ENCODE assay signal across 16 cellular contexts in the genomic region with DNA sequence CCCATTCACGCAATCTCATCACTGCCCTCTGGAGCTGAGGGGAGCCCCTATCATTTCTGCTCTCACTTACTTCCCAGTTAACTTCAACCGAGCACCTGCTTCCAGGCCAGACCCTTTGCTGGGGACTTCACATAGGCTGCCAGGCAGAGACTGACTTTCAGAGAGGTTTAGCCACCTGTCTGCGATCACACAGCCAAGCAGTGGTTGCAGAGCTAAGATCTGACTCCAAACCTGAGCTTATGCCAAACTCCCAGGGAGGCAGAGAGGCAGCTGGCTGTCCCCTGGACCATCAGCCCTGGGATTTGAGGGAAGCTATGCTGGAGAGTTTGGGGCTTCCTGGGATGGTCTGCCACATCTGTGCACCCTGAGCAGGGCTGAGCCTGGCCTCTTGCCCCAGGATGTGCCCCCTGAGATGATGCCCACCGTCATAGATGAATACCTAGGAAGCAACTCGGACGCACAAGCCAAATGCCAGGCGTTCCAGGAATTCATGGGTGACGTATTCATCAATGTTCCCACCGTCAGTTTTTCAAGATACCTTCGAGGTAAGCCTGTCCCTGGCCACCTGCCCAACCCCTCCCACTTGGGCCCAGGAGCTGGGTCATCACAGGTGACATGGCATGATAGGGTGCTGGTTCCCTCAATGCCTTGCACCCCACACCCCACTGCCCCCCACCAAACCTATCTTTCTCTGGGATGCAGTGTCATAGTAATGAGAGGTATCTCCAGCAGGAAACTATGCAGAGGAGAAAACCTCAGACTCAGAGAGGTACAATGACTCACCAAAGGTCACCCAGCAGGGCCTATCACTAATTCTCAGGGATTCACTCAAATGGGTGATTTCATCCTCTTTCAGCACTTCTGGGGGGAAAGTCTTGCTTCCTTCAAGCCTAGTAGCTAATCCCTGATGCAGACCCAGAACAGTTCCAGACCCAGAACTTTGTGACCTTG. TPM values are rescaled to one million over a fixed set of nuclear protein-coding genes. Genes with fewer than 3 reads are reported as not detected.
DNase-seq lines count a peak whose midpoint lies in the region; ATAC-seq, FAIRE-seq and TF ChIP-seq lines count a peak whose summit lies in the region.
"Had no signal": no experiment of that assay in that cellular context is flagged by ENCODE, and none has a peak within 500 bp of the region (broad histone marks: within the 10 kb centered on the region; RNA-seq: fewer than 3 reads in every experiment).

No MANE protein-coding gene starts in this region.

- no peak overlapping the region for H4K8ac ChIP-seq in H9 (replicated peaks; ENCODE audit: insufficient read length, low read depth, low read length)

- H3K9me3 ChIP-seq in H9 (ENCODE audit: control insufficient read depth, low read depth, low read length) = no peaks in the 10 kb centered on the region
- H3K9me3 ChIP-seq: lower lobe of right lung, ovary had no signal

- no peaks in the 10 kb centered on the region for H3K36me3 Mint-ChIP-seq in H9 (ENCODE audit: insufficient read depth in 1 of 3, low read depth in 3 of 3)
- H3K36me3 Mint-ChIP-seq: activated naive CD4-positive, alpha-beta T cell treated with anti-CD3 and anti-CD28 coated beads, Interleukin-2, amount 50 U/mL, for 24 hours had no signal

- H3K9ac ChIP-seq in H9 (ENCODE audit: extremely low read depth, insufficient read length, low read length) = no peak overlapping the region
- H3K9ac ChIP-seq: KMS-11 had no signal

- in situ Hi-C loops in GM13977 (cut with MboI; ENCODE audit: low pct_unique_long_range_greater_than_20kb, low sequenced_read_pairs, unreplicated experiment) = no loop called here

- no peaks in the 10 kb centered on the region; the same call in 1 of the 2 replicates for H3K4me1 ChIP-seq in H9 (ENCODE audit: insufficient read depth, low read length)
- H3K4me1 ChIP-seq: lower lobe of right lung had no signal

- no peak overlapping the region for H3K14ac ChIP-seq in H9 (ENCODE audit: insufficient read depth, low read length)

- H3K4me3 Mint-ChIP-seq in H9 = no peak overlapping the region
- H3K4me3 Mint-ChIP-seq: activated naive CD4-positive, alpha-beta T cell treated with anti-CD3 and anti-CD28 coated beads, Interleukin-2, amount 50 U/mL, for 24 hours had no signal

- FAIRE-seq in RCC 7860 (lab: Jason Lieb, UNC) = peak; percentile 86

- H3K4me1 Mint-ChIP-seq in H9 = peaks cover 8 to 10% of the 10 kb centered on the region in 2 experiments

- no peaks in the 10 kb centered on the region for H3K23me2 ChIP-seq in H9 (ENCODE audit: insufficient read length, low read depth, low read length, poor library complexity, severe bottlenecking)

- H4K91ac ChIP-seq in H9 (ENCODE audit: insufficient read length, low read depth, low read length) = no peak overlapping the region

- no peak overlapping the region for H3K27ac Mint-ChIP-seq in H9
- H3K27ac Mint-ChIP-seq: activated naive CD4-positive, alpha-beta T cell treated with anti-CD3 and anti-CD28 coated beads, Interleukin-2, amount 50 U/mL, for 24 hours had no signal

- H2AFZ ChIP-seq in H9 (ENCODE audit: low read length) = no peak overlapping the region

- DNase-seq in GM13977 (ENCODE audit: low spot score) = peak; percentile 6
- DNase-seq in RCC 7860 (ENCODE audit: low spot score) = peak; percentile 85
- DNase-seq in hepatic stellate cell (ENCODE audit: low spot score) = peak; percentile 54
- DNase-seq in DMS53 (lab: John Stamatoyannopoulos, UW) = no peak
- no peak for DNase-seq in H9
- DNase-seq: activated CD4-positive, alpha-beta T cell treated with anti-CD3 and anti-CD28 coated beads, Interleukin-2, amount 50 U/mL, for 4 hours; glutamatergic neuron; lower lobe of right lung; NCI-H2029; ovary; stimulated activated CD4-positive, alpha-beta T cell treated with anti-CD3 and anti-CD28 coated beads, Interleukin-15, amount 100 ng/mL, for 24 hours; T-helper 1 cell had no signal

- no peaks in the 10 kb centered on the region for H3K27me3 ChIP-seq in H9 (ENCODE audit: insufficient read depth, low read length)
- H3K27me3 ChIP-seq: ovary had no signal

- no peak overlapping the region for H3T11ph ChIP-seq in H9 (ENCODE audit: low read length)

- H2BK20ac ChIP-seq in H9 (ENCODE audit: low read depth, low read length, poor library complexity, severe bottlenecking) = no peak overlapping the region

- no peaks in the 10 kb centered on the region for H3K79me2 ChIP-seq in H9 (ENCODE audit: insufficient read depth, low read length)

- WGBS in H9 (ENCODE audit: extremely low coverage, insufficient read length, low lambda C conversion rate) = no CpG with 5 or more reads among the region's 10 CpGs

- no peak for ATAC-seq in HG02610 (IDR thresholded peaks at IDR 0.05; ENCODE audit: unreplicated experiment)
- ATAC-seq: lower lobe of right lung had no signal

- no peaks in the 10 kb centered on the region; a peak in 1 of 5 replicates for H3K9me3 Mint-ChIP-seq in H9
- H3K9me3 Mint-ChIP-seq: activated naive CD4-positive, alpha-beta T cell treated with anti-CD3 and anti-CD28 coated beads, Interleukin-2, amount 50 U/mL, for 24 hours had no signal

- no peak overlapping the region for H3K27ac ChIP-seq in H9 (ENCODE audit: insufficient read length, low read depth, low read length)
- H3K27ac ChIP-seq: KMS-11, lower lobe of right lung, ovary had no signal

- H2BK120ac ChIP-seq in H9 (ENCODE audit: low read depth, low read length, poor library complexity, severe bottlenecking) = no peak overlapping the region

- H2BK5ac ChIP-seq in H9 (ENCODE audit: insufficient read length, low read length) = no peak overlapping the region

- H3K4ac ChIP-seq in H9 (ENCODE audit: low read depth, low read length) = no peak overlapping the region

- TF ChIP-seq CTCF in GM13977 (IDR thresholded peaks at IDR 0.05; ENCODE audit: extremely low read depth, insufficient read depth, missing control alignments) (no peak), H9 (conservative IDR thresholded peaks at IDR 0.05) (no peak)

- no peaks in the 10 kb centered on the region for H3K79me1 ChIP-seq in H9 (ENCODE audit: insufficient read depth, low read depth, low read length, poor library complexity, severe bottlenecking)

- H2BK15ac ChIP-seq in H9 (ENCODE audit: low read depth, low read length) = no peak overlapping the region

- H3K23ac ChIP-seq in H9 (ENCODE audit: insufficient read length, low read depth, low read length) = no peak overlapping the region

- no peak overlapping the region for H3K56ac ChIP-seq in H9 (ENCODE audit: insufficient read length, low read depth, low read length)

- no peak overlapping the region for H2AK5ac ChIP-seq in H9 (ENCODE audit: insufficient read length, low read length)

- H4K5ac ChIP-seq in H9 (ENCODE audit: insufficient read length, low read depth, low read length) = no peak overlapping the region

- H2BK12ac ChIP-seq in H9 (ENCODE audit: insufficient read length, low read depth, low read length) = no peak overlapping the region

- no peaks in the 10 kb centered on the region for H4K20me1 ChIP-seq in H9 (ENCODE audit: control insufficient read depth, insufficient read depth, insufficient read length)

- H3K18ac ChIP-seq in H9 (ENCODE audit: insufficient read length, low read depth, low read length) = no peak overlapping the region

- H3K27me3 Mint-ChIP-seq in H9 (ENCODE audit: low read depth) = peaks cover 6% of the 10 kb centered on the region; the same call in 1 of the 2 replicates
- H3K27me3 Mint-ChIP-seq: activated naive CD4-positive, alpha-beta T cell treated with anti-CD3 and anti-CD28 coated beads, Interleukin-2, amount 50 U/mL, for 24 hours had no signal

- no peak overlapping the region for H3K4me2 ChIP-seq in H9 (ENCODE audit: insufficient read depth, insufficient read length, low read length)
- H3K4me2 ChIP-seq: KMS-11 had no signal

RNA-seq across cellular contexts. Expression of gene CES3, which starts 10.0 kb away (rescaled TPM):
- 3.4 and 3.7 TPM in 2 replicates for total RNA-seq in H9 (2021)

RNA-seq across cellular contexts. Expression of gene CES4A, which starts 17.3 kb away (rescaled TPM):
- total RNA-seq in H9 (2021) = 1.8 and 1.9 TPM in 2 replicates
- total RNA-seq: H4 had no signal

RNA-seq across cellular contexts. Expression of gene CES2, which starts 35.7 kb away (rescaled TPM):
- 25.8 and 28.2 TPM in 2 replicates for total RNA-seq in H9 (2021)

RNA-seq across cellular contexts. Expression of gene CIAO2B, which starts 36.8 kb away (rescaled TPM):
- total RNA-seq in H9 (2021) = 83.0 and 85.7 TPM in 2 replicates

RNA-seq across cellular contexts. Expression of gene RRAD, which starts 45.7 kb away (rescaled TPM):
- total RNA-seq in H9 (2021) = 0.44 and 0.72 TPM in 2 replicates
- total RNA-seq: H4 had no signal

Comparison
In these comparisons a context has a peak if more than half of its experiments do, and no peak if none do; other contexts are left out.
1. DNase-seq: peak in GM13977 (single experiment), RCC 7860 (single experiment) and hepatic stellate cell (single experiment); none in DMS53 (single experiment) and H9 (single experiment).